ENCODE assay signal across 2 cellular contexts in genomic region chr16:79211581-79211980, GRCh38.
TF ChIP-seq lines count a peak whose summit lies in the region.

No MANE protein-coding gene starts in this region.

TF ChIP-seq in GM23338, 12 proteins besides CTCF, POLR2A, EP300 and RAD21:
- TF ChIP-seq, protein P1, sequence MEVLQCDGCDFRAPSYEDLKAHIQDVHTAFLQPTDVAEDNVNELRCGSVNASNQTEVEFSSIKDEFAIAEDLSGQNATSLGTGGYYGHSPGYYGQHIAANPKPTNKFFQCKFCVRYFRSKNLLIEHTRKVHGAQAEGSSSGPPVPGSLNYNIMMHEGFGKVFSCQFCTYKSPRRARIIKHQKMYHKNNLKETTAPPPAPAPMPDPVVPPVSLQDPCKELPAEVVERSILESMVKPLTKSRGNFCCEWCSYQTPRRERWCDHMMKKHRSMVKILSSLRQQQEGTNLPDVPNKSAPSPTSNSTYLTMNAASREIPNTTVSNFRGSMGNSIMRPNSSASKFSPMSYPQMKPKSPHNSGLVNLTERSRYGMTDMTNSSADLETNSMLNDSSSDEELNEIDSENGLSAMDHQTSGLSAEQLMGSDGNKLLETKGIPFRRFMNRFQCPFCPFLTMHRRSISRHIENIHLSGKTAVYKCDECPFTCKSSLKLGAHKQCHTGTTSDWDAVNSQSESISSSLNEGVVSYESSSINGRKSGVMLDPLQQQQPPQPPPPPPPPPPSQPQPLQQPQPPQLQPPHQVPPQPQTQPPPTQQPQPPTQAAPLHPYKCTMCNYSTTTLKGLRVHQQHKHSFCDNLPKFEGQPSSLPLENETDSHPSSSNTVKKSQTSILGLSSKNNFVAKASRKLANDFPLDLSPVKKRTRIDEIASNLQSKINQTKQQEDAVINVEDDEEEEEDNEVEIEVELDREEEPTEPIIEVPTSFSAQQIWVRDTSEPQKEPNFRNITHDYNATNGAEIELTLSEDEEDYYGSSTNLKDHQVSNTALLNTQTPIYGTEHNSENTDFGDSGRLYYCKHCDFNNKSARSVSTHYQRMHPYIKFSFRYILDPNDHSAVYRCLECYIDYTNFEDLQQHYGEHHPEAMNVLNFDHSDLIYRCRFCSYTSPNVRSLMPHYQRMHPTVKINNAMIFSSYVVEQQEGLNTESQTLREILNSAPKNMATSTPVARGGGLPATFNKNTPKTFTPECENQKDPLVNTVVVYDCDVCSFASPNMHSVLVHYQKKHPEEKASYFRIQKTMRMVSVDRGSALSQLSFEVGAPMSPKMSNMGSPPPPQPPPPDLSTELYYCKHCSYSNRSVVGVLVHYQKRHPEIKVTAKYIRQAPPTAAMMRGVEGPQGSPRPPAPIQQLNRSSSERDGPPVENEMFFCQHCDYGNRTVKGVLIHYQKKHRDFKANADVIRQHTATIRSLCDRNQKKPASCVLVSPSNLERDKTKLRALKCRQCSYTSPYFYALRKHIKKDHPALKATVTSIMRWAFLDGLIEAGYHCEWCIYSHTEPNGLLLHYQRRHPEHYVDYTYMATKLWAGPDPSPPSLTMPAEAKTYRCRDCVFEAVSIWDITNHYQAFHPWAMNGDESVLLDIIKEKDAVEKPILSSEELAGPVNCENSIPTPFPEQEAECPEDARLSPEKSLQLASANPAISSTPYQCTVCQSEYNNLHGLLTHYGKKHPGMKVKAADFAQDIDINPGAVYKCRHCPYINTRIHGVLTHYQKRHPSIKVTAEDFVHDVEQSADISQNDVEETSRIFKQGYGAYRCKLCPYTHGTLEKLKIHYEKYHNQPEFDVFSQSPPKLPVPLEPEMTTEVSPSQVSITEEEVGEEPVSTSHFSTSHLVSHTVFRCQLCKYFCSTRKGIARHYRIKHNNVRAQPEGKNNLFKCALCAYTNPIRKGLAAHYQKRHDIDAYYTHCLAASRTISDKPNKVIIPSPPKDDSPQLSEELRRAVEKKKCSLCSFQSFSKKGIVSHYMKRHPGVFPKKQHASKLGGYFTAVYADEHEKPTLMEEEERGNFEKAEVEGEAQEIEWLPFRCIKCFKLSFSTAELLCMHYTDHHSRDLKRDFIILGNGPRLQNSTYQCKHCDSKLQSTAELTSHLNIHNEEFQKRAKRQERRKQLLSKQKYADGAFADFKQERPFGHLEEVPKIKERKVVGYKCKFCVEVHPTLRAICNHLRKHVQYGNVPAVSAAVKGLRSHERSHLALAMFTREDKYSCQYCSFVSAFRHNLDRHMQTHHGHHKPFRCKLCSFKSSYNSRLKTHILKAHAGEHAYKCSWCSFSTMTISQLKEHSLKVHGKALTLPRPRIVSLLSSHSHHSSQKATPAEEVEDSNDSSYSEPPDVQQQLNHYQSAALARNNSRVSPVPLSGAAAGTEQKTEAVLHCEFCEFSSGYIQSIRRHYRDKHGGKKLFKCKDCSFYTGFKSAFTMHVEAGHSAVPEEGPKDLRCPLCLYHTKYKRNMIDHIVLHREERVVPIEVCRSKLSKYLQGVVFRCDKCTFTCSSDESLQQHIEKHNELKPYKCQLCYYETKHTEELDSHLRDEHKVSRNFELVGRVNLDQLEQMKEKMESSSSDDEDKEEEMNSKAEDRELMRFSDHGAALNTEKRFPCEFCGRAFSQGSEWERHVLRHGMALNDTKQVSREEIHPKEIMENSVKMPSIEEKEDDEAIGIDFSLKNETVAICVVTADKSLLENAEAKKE (CRISPR knock-in tag; IDR thresholded peaks at IDR 0.05): no peak
- no peak for TF ChIP-seq EZH2 (IDR thresholded peaks at IDR 0.05; ENCODE audit: low read depth, unreplicated experiment)
- TF ChIP-seq ZNF331 (CRISPR knock-in tag; IDR thresholded peaks at IDR 0.05; ENCODE audit: low read depth): no peak
- no peak for TF ChIP-seq JUNB (IDR thresholded peaks at IDR 0.05; ENCODE audit: unreplicated experiment)
- no peak for TF ChIP-seq POLR2AphosphoS5 (IDR thresholded peaks at IDR 0.05; ENCODE audit: low read depth)
- no peak for TF ChIP-seq ZNF114 (CRISPR knock-in tag; IDR thresholded peaks at IDR 0.05)
- TF ChIP-seq NANOG (IDR thresholded peaks at IDR 0.05; ENCODE audit: borderline replicate concordance): no peak
- TF ChIP-seq, protein P2, sequence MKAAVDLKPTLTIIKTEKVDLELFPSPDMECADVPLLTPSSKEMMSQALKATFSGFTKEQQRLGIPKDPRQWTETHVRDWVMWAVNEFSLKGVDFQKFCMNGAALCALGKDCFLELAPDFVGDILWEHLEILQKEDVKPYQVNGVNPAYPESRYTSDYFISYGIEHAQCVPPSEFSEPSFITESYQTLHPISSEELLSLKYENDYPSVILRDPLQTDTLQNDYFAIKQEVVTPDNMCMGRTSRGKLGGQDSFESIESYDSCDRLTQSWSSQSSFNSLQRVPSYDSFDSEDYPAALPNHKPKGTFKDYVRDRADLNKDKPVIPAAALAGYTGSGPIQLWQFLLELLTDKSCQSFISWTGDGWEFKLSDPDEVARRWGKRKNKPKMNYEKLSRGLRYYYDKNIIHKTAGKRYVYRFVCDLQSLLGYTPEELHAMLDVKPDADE (IDR thresholded peaks at IDR 0.05): no peak
- no peak for TF ChIP-seq CREB1 (CRISPR knock-in tag; IDR thresholded peaks at IDR 0.05; ENCODE audit: low read depth)
- TF ChIP-seq, protein P3, sequence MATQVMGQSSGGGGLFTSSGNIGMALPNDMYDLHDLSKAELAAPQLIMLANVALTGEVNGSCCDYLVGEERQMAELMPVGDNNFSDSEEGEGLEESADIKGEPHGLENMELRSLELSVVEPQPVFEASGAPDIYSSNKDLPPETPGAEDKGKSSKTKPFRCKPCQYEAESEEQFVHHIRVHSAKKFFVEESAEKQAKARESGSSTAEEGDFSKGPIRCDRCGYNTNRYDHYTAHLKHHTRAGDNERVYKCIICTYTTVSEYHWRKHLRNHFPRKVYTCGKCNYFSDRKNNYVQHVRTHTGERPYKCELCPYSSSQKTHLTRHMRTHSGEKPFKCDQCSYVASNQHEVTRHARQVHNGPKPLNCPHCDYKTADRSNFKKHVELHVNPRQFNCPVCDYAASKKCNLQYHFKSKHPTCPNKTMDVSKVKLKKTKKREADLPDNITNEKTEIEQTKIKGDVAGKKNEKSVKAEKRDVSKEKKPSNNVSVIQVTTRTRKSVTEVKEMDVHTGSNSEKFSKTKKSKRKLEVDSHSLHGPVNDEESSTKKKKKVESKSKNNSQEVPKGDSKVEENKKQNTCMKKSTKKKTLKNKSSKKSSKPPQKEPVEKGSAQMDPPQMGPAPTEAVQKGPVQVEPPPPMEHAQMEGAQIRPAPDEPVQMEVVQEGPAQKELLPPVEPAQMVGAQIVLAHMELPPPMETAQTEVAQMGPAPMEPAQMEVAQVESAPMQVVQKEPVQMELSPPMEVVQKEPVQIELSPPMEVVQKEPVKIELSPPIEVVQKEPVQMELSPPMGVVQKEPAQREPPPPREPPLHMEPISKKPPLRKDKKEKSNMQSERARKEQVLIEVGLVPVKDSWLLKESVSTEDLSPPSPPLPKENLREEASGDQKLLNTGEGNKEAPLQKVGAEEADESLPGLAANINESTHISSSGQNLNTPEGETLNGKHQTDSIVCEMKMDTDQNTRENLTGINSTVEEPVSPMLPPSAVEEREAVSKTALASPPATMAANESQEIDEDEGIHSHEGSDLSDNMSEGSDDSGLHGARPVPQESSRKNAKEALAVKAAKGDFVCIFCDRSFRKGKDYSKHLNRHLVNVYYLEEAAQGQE (IDR thresholded peaks at IDR 0.05; ENCODE audit: unreplicated experiment): no peak
- TF ChIP-seq STAT1 (IDR thresholded peaks at IDR 0.05; ENCODE audit: unreplicated experiment): no peak
- TF ChIP-seq EZH2phosphoT487 (IDR thresholded peaks at IDR 0.05; ENCODE audit: unreplicated experiment): no peak
TF ChIP-seq in GM23338: peak in this region for 0.

TF ChIP-seq in HepG2, 621 proteins besides CTCF, POLR2A, EP300 and RAD21 (continued from another document):
- TF ChIP-seq ZNF18 (CRISPR knock-in tag; IDR thresholded peaks at IDR 0.05; ENCODE audit: insufficient replicate concordance) (no peak), CREM (IDR thresholded peaks at IDR 0.05) (no peak), CREM (CRISPR knock-in tag; IDR thresholded peaks at IDR 0.05) (no peak), ZNF674 (CRISPR knock-in tag; IDR thresholded peaks at IDR 0.05; ENCODE audit: low read depth) (no peak), ATF4 (CRISPR knock-in tag; IDR thresholded peaks at IDR 0.05) (no peak), TOPORS (CRISPR knock-in tag; IDR thresholded peaks at IDR 0.05) (no peak), KLF6 (CRISPR knock-in tag; IDR thresholded peaks at IDR 0.05) (no peak), SAP130 (CRISPR knock-in tag; IDR thresholded peaks at IDR 0.05; ENCODE audit: low read depth) (no peak), BRF2 (CRISPR knock-in tag; IDR thresholded peaks at IDR 0.05) (no peak)
- TF ChIP-seq, protein P4, sequence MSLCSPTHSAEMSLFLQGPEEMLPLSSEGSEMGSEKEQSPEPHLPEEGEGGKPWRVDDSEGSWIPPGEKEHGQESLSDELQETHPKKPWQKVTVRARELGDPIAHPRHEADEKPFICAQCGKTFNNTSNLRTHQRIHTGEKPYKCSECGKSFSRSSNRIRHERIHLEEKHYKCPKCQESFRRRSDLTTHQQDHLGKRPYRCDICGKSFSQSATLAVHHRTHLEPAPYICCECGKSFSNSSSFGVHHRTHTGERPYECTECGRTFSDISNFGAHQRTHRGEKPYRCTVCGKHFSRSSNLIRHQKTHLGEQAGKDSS (CRISPR knock-in tag; IDR thresholded peaks at IDR 0.05; ENCODE audit: borderline replicate concordance, low read depth): no peak
